ENCODE assay signal across 14 cellular contexts in genomic region chr17:78289004-78289403, GRCh38. TPM values are rescaled to one million over a fixed set of nuclear protein-coding genes. Genes with fewer than 3 reads are reported as not detected.
A peak's percentile ranks its signal among the peaks of the same experiment; 100 is the strongest.
DNase-seq lines count a peak whose midpoint lies in the region; ATAC-seq, FAIRE-seq and TF ChIP-seq lines count a peak whose summit lies in the region.
"Had no signal": no experiment of that assay in that cellular context is flagged by ENCODE, and none has a peak within 500 bp of the region (broad histone marks: within the 10 kb centered on the region; RNA-seq: fewer than 3 reads in every experiment).

No MANE protein-coding gene starts in this region.

- no TSS peak for BruUV-seq in IMR-90 (replicated peaks; lab: Mats Ljungman, UMichigan)
- BruUV-seq in K562 (replicated peaks; lab: Mats Ljungman, UMichigan) = no TSS peak

- CTCF ChIA-PET in IMR-90 (lab: Yijun Ruan, JAX) (interaction anchor here (0.8 kb wide), 1 partner anchor 69 kb away, joined by 5 read pairs; no protein-coding TSS in a partner anchor), K562 (lab: Yijun Ruan, JAX; ENCODE audit: low intra/inter-chr PET ratio) (interaction anchor here (1.4 to 2.1 kb wide), 3 partner anchors 23 to 133 kb away, joined by 3 to 12 read pairs (median 11); no protein-coding TSS in a partner anchor)

- peak overlapping the region; percentile 16 for H2BK12ac ChIP-seq in neuronal stem cell (ENCODE audit: low read length)

- FAIRE-seq in K562 (lab: Jason Lieb, UNC) = no peak
- FAIRE-seq: D721Med had no signal

- H2BK15ac ChIP-seq in IMR-90 (ENCODE audit: low read depth, low read length) = 0 out of 3 replicates have a peak overlapping the region, but pooled peaks have one; percentile 21
- no peak overlapping the region for H2BK15ac ChIP-seq in neuronal stem cell (ENCODE audit: low read length)

- H4K20me1 ChIP-seq in IMR-90 (ENCODE audit: insufficient read depth, low read length) = no peaks in the 10 kb centered on the region; the same call in 1 of the 2 replicates
- no peaks in the 10 kb centered on the region for H4K20me1 ChIP-seq in K562 (replicated peaks; ENCODE audit: control insufficient read depth, insufficient read depth, low read length)

- no peak overlapping the region for H3K56ac ChIP-seq in IMR-90 (ENCODE audit: extremely low read depth, insufficient read depth, low read length)

- H3K4me3 ChIP-seq in IMR-90 (ENCODE audit: insufficient read depth, low read depth, low read length) (no peak overlapping the region), K562 (no peak overlapping the region), neuronal stem cell (ENCODE audit: low read length in 2 of 2) (no peak overlapping the region)
- H3K4me3 ChIP-seq: A549, HAP-1 had no signal

- no peak overlapping the region for H4K8ac ChIP-seq in IMR-90 (ENCODE audit: low read depth in 2 of 2, low read length in 2 of 2)
- H4K8ac ChIP-seq in neuronal stem cell (ENCODE audit: low read depth, low read length) = peak overlapping the region; percentile 72

- H2AK5ac ChIP-seq in IMR-90 (ENCODE audit: low read depth, low read length) = no peak overlapping the region
- peak overlapping the region; percentile 91 for H2AK5ac ChIP-seq in neuronal stem cell (ENCODE audit: low read depth, low read length)

- H3K18ac ChIP-seq in IMR-90 (ENCODE audit: low read depth, low read length) (no peak overlapping the region), neuronal stem cell (ENCODE audit: low read length) (peak overlapping the region; percentile 35)

- no peak overlapping the region for H2AK9ac ChIP-seq in IMR-90 (replicated peaks; ENCODE audit: low read depth, low read length, poor library complexity)

- H3K4me2 ChIP-seq in IMR-90 (ENCODE audit: low read depth, low read length) = no peak overlapping the region
- no peak overlapping the region for H3K4me2 ChIP-seq in K562 (ENCODE audit: insufficient read depth, low read length)
- no peak overlapping the region for H3K4me2 ChIP-seq in neuronal stem cell (ENCODE audit: insufficient read depth, low read length, poor library complexity, severe bottlenecking)

- peaks cover 3% of the 10 kb centered on the region for H3K9me1 ChIP-seq in IMR-90 (ENCODE audit: insufficient read depth, low read length)
- H3K9me1 ChIP-seq in K562 (ENCODE audit: control insufficient read depth, insufficient read depth, low read length) = peaks cover 2% of the 10 kb centered on the region

- WGBS in IMR-90 (ENCODE audit: extremely low coverage in 2 of 2, insufficient read length in 1 of 2), 2 experiments = 75% methylated on average over 5 of the region's 6 CpGs; no CpG with 5 or more reads in 1 of the 2 experiments
- 84% methylated on average over 6 of the region's 6 CpGs for WGBS in K562 (ENCODE audit: insufficient coverage, low coverage, missing lambda C conversion rate)
- WGBS in neuronal stem cell (ENCODE audit: extremely low coverage in 2 of 2, insufficient read length in 2 of 2, insufficient replicate concordance in 1 of 2), 2 donors = no CpG with 5 or more reads among the region's 6 CpGs

- POLR2A ChIA-PET in IMR-90 (lab: Charles Lee; ENCODE audit: unreplicated experiment) = no interaction called here
- POLR2A ChIA-PET in K562 (lab: Yijun Ruan, JAX) = interaction anchor here (0.5 to 0.9 kb wide), 2 partner anchors 71 to 95 kb away, joined by 3 to 4 read pairs; partner anchors contain the start of gene SOCS3

- H3K4me1 ChIP-seq in IMR-90 (ENCODE audit: control insufficient read depth, insufficient read depth, low read length) (peaks cover 3% of the 10 kb centered on the region; the same call in 1 of the 2 replicates), K562 (replicated peaks in 1 of 2; ENCODE audit: control insufficient read depth in 2 of 2, insufficient read depth in 2 of 2, low read length in 2 of 2) (peaks cover 4 to 28% of the 10 kb centered on the region in 2 experiments; a peak in 4 of 5 replicates), neuronal stem cell (ENCODE audit: control insufficient read depth in 2 of 2, insufficient read depth in 1 of 2, low read depth in 1 of 2, low read length in 2 of 2) (peaks cover 3 to 4% of the 10 kb centered on the region in 2 donors)
- H3K4me1 ChIP-seq: HAP-1 had no signal

- TF ChIP-seq CTCF in GM13977 (IDR thresholded peaks at IDR 0.05; ENCODE audit: extremely low read depth, insufficient read depth, missing control alignments) (peak; percentile 3), IMR-90 (conservative IDR thresholded peaks at IDR 0.05; ENCODE audit: low read depth, low read length) (no peak), K562 (IDR thresholded peaks at IDR 0.05 in 2 of 3, conservative IDR thresholded peaks at IDR 0.05 in 1 of 3; ENCODE audit: insufficient read depth in 2 of 3, low read depth in 1 of 3, low read length in 3 of 3) (no peak)

- no peak overlapping the region for H2BK120ac ChIP-seq in IMR-90 (ENCODE audit: low read depth, low read length)
- H2BK120ac ChIP-seq in neuronal stem cell (ENCODE audit: low read depth, low read length) = no peak overlapping the region

- DNase-seq in GM13977 (ENCODE audit: low spot score) (no peak), IMR-90 (no peak), K562 (ENCODE audit: extremely low read depth in 1 of 4, low spot score in 3 of 4) (no peak), neuronal stem cell (ENCODE audit: low spot score) (no peak), cerebellar nuclear complex (lab: John Stamatoyannopoulos, UW) (no peak), mucosa of gallbladder (ENCODE audit: low spot score) (no peak), hypothalamus (lab: John Stamatoyannopoulos, UW) (no peak)

- no peaks in the 10 kb centered on the region for H3K27me3 ChIP-seq in IMR-90 (ENCODE audit: control insufficient read depth, insufficient read depth, low read length)
- H3K27me3 ChIP-seq in K562 (ENCODE audit: control insufficient read depth in 2 of 2, insufficient read depth in 2 of 2, low read length in 2 of 2) = no peaks in the 10 kb centered on the region
- no peaks in the 10 kb centered on the region for H3K27me3 ChIP-seq in neuronal stem cell (ENCODE audit: control insufficient read depth in 3 of 3, insufficient read depth in 3 of 3, low read depth in 1 of 3, low read length in 3 of 3)

- no peak overlapping the region for H4K5ac ChIP-seq in IMR-90 (ENCODE audit: low read depth, low read length)

- H3K9me3 ChIP-seq in IMR-90 (ENCODE audit: control insufficient read depth, insufficient read depth, low read length) = no peaks in the 10 kb centered on the region
- H3K9me3 ChIP-seq in K562 (replicated peaks; ENCODE audit: control insufficient read depth, insufficient read depth, low read depth, low read length) = no peaks in the 10 kb centered on the region
- no peaks in the 10 kb centered on the region for H3K9me3 ChIP-seq in neuronal stem cell (replicated peaks in 1 of 2; ENCODE audit: control insufficient read depth in 2 of 2, insufficient read depth in 1 of 2, low read depth in 1 of 2, low read length in 2 of 2)
- H3K9me3 ChIP-seq: A549, HAP-1 had no signal

- H3K79me1 ChIP-seq in IMR-90 (ENCODE audit: low read depth in 1 of 2, low read length in 2 of 2) (peaks cover 0 to 4% of the 10 kb centered on the region in 2 experiments; a peak in 1 of 4 replicates), neuronal stem cell (ENCODE audit: low read depth, low read length) (no peaks in the 10 kb centered on the region)

- no peaks in the 10 kb centered on the region for H3K36me3 ChIP-seq in IMR-90 (ENCODE audit: control insufficient read depth, insufficient read depth, low read length)
- H3K36me3 ChIP-seq in K562 (ENCODE audit: control insufficient read depth, insufficient read depth, low read length) = no peaks in the 10 kb centered on the region
- H3K36me3 ChIP-seq in neuronal stem cell (replicated peaks in 1 of 2; ENCODE audit: control insufficient read depth in 2 of 2, insufficient read depth in 2 of 2, low read length in 2 of 2) = no peaks in the 10 kb centered on the region
- H3K36me3 ChIP-seq: HAP-1 had no signal

- H2AFZ ChIP-seq in IMR-90 (replicated peaks; ENCODE audit: low read length, poor library complexity) = no peak overlapping the region
- peak overlapping the region; percentile 89; the same call in 1 of the 2 replicates for H2AFZ ChIP-seq in K562 (ENCODE audit: low read depth, low read length)
- H2AFZ ChIP-seq in neuronal stem cell (ENCODE audit: low read length) = no peak overlapping the region

- H4K91ac ChIP-seq in IMR-90 (ENCODE audit: insufficient read depth, low read depth, low read length) (no peak overlapping the region), neuronal stem cell (ENCODE audit: low read depth, low read length, poor library complexity) (no peak overlapping the region)

- TF ChIP-seq EP300 in K562 (IDR thresholded peaks at IDR 0.05; ENCODE audit: low read length) = no peak

- no peaks in the 10 kb centered on the region for H3K79me2 ChIP-seq in K562 (ENCODE audit: control insufficient read depth, insufficient read depth, low read length)

- TF ChIP-seq RAD21 in IMR-90 (IDR thresholded peaks at IDR 0.05; ENCODE audit: low read length) (no peak), K562 (CRISPR knock-in tag; conservative IDR thresholded peaks at IDR 0.05 in 1 of 2, IDR thresholded peaks at IDR 0.05 in 1 of 2) (no peak)

- TF ChIP-seq POLR2A in IMR-90 (IDR thresholded peaks at IDR 0.05; ENCODE audit: low read depth, low read length) (no peak), K562 (conservative IDR thresholded peaks at IDR 0.05) (no peak)

- intact Hi-C loops in IMR-90 (cut with micrococcal nuclease) (loop anchor here (1.0 kb wide), 2 partner anchors 71 to 133 kb away; partner anchors contain the start of gene SOCS3), K562 (cut with micrococcal nuclease) (loop anchor here (1.0 to 2.0 kb wide), 2 partner anchors 71 to 134 kb away; partner anchors contain the start of gene SOCS3)

- dilution Hi-C loops in IMR-90 (cut with HindIII; ENCODE audit: low sequenced_read_pairs, unreplicated experiment) = no loop called here

- H3K23ac ChIP-seq in IMR-90 (ENCODE audit: low read depth, low read length) = no peak overlapping the region
- no peak overlapping the region for H3K23ac ChIP-seq in neuronal stem cell (ENCODE audit: low read depth, low read length, poor library complexity)

- no peak overlapping the region for H3K27ac ChIP-seq in IMR-90 (ENCODE audit: insufficient read depth, low read length)
- no peak overlapping the region for H3K27ac ChIP-seq in K562 (ENCODE audit: extremely low read depth, low read depth, low read length)
- H3K27ac ChIP-seq in neuronal stem cell (replicated peaks; ENCODE audit: low read length) = no peak overlapping the region

- H2BK5ac ChIP-seq in IMR-90 (ENCODE audit: low read depth, low read length, poor library complexity, severe bottlenecking) (no peak overlapping the region), neuronal stem cell (ENCODE audit: low read length) (no peak overlapping the region)

- ATAC-seq in IMR-90 (ENCODE audit: low read depth) = no peak
- ATAC-seq in K562 = no peak

- H3K4ac ChIP-seq in IMR-90 (ENCODE audit: low read depth, low read length) (no peak overlapping the region), neuronal stem cell (ENCODE audit: low read length) (peak overlapping the region; percentile 95)

- in situ Hi-C loops in GM13977 (cut with MboI; ENCODE audit: low pct_unique_long_range_greater_than_20kb, low sequenced_read_pairs, unreplicated experiment) (loop anchor here (5.0 kb wide), 1 partner anchor 133 kb away; no protein-coding TSS in a partner anchor), IMR-90 (cut with MboI; ENCODE audit: low sequenced_read_pairs) (no loop called here), K562 (cut with MboI) (no loop called here)

- H3K14ac ChIP-seq in IMR-90 (replicated peaks; ENCODE audit: low read depth, low read length) = no peak overlapping the region
- no peak overlapping the region for H3K14ac ChIP-seq in neuronal stem cell (ENCODE audit: low read length)

- no peak overlapping the region for H2BK20ac ChIP-seq in IMR-90 (ENCODE audit: low read depth, low read length)

- H3K9ac ChIP-seq in IMR-90 (ENCODE audit: low read depth, low read length) (no peak overlapping the region), K562 (ENCODE audit: insufficient read depth in 1 of 2, low read depth in 2 of 2, low read length in 2 of 2) (peak overlapping the region in 1 of 2 experiments; percentile 71; a peak in 2 of 4 replicates), neuronal stem cell (ENCODE audit: low read depth, low read length, poor library complexity) (peak overlapping the region; percentile 60)

RNA-seq across cellular contexts. Expression of gene TMEM235, which starts 57.6 kb away (rescaled TPM):
- total RNA-seq in IMR-90 (2012; rRNA removed) (not detected in 2 replicates), K562 (2014; rRNA removed) (not detected in 2 replicates), K562 (2014; rRNA removed; fragmentation: Illumina TruSeq; extraction: Trizol) (not detected in 2 replicates), K562 (2015; rRNA removed; fragmentation: Illumina TruSeq; extraction: Trizol) (not detected in 2 replicates), K562 (2021) (not detected in 2 replicates), mucosa of gallbladder (not detected)
- polyA plus RNA-seq in IMR-90 (2012; rRNA removed) (not detected in 2 replicates), K562 (2011; rRNA removed) (not detected in 2 replicates), K562 (2014; fragmentation: Illumina TruSeq; extraction: Trizol) (not detected in 2 replicates), K562 (2014; fragmentation: Nextera tagmentation; extraction: Ambion mirVana) (not detected), K562 (2014; rRNA removed) (not detected in 2 replicates)
- polyA plus RNA-seq in IMR-90 (2012; cell fraction: cytosol; rRNA removed) = not detected in 2 replicates
- polyA plus RNA-seq in IMR-90 (2012; cell fraction: nucleus; rRNA removed; ENCODE audit: low replicate concordance) = not detected in 2 replicates
- total RNA-seq in K562 (2011; cell fraction: chromatin; rRNA removed; ENCODE audit: low replicate concordance) = not detected in 2 replicates
- 0.17 TPM in 1 of 2 replicates, not detected in the other for total RNA-seq in K562 (2011; cell fraction: nucleolus; rRNA removed)
- not detected in 2 replicates for total RNA-seq in K562 (2011; cell fraction: nucleoplasm; rRNA removed)
- polyA plus RNA-seq in K562 (2011; cell fraction: cytosol; rRNA removed) = not detected in 2 replicates
- polyA plus RNA-seq in K562 (2011; cell fraction: nucleus; rRNA removed) = not detected in 2 replicates
- polyA plus RNA-seq in K562 (2012) = not detected in 2 replicates
- not detected in 2 replicates for polyA minus RNA-seq in K562 (2011; rRNA and poly(A)+ RNA removed)
- not detected in 2 replicates for polyA minus RNA-seq in K562 (2011; cell fraction: cytosol; rRNA and poly(A)+ RNA removed)
- not detected in 2 replicates for polyA minus RNA-seq in K562 (2011; cell fraction: nucleus; rRNA and poly(A)+ RNA removed)
- not detected for polyA plus RNA-seq in neuronal stem cell (2013, experiment 1 of 2)
- polyA plus RNA-seq in neuronal stem cell (2013, experiment 2 of 2) = not detected
- total RNA-seq: CD8-positive, alpha-beta T cell had no signal
- polyA plus RNA-seq: A549, AG04450, BJ, CD14-positive monocyte had no signal
